26 cellular contexts compared by ENCODE assay signal in the genomic region with DNA sequence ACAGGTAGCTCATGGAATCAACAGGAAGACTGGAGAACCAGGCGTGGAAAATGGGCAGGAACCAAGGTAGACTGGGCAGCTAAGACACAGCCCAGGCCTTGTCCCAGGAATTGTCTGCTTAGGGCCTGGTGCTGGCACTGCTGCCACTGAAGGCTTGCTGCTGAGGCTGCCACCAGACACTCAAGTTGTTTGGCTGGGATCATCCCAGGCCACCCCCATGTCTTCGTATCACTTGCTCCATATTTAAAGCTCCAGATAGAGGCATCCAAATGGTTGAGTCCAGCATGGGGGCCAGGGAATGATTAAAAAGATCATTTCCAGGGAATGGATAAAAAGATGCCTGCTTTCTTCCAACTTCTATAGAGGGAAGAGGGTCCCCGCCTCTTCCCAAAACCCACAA.
"Had no signal": no experiment of that assay in that cellular context is flagged by ENCODE, and none has a peak within 500 bp of the region (broad histone marks: within the 10 kb centered on the region; RNA-seq: fewer than 3 reads in every experiment).

No MANE protein-coding gene starts in this region.

- H3K36me3 ChIP-seq: left ventricle myocardium inferior, neural progenitor cell, pancreas, prostate gland, tibial nerve, upper lobe of left lung, vagina had no signal

- H3K27ac ChIP-seq: left ventricle myocardium inferior, neural progenitor cell, pancreas, prostate gland, skin epidermis, tibial nerve, upper lobe of left lung, vagina had no signal

- H3K4me2 ChIP-seq: neural progenitor cell had no signal

- H3K4me3 ChIP-seq: left ventricle myocardium inferior, lung, neural progenitor cell, pancreas, prostate gland, skin epidermis, tibial nerve, upper lobe of left lung, vagina had no signal

- H3K36me3 Mint-ChIP-seq: mesothelial cell of epicardium; naive B cell; natural killer cell; neural progenitor cell; stimulated activated memory B cell treated with anti-CD40 and anti-IgM and Interleukin-4, amounts not matched to agents 10 μg/mL and 1 μg/mL and 100 μg/mL, for 72 hours had no signal

- H3K27ac Mint-ChIP-seq: mesothelial cell of epicardium; naive B cell; natural killer cell; nephron progenitor cell; neural progenitor cell; stimulated activated memory B cell treated with anti-CD40 and anti-IgM and Interleukin-4, amounts not matched to agents 10 μg/mL and 1 μg/mL and 100 μg/mL, for 72 hours had no signal

- H3K27me3 ChIP-seq: neural progenitor cell, pancreas, tibial nerve, upper lobe of left lung, vagina had no signal

- H3K9me3 Mint-ChIP-seq: naive B cell; natural killer cell; nephron progenitor cell; stimulated activated memory B cell treated with anti-CD40 and anti-IgM and Interleukin-4, amounts not matched to agents 10 μg/mL and 1 μg/mL and 100 μg/mL, for 72 hours; stimulated activated naive CD8-positive, alpha-beta T cell treated with anti-CD3 and anti-CD28 coated beads, Interleukin-15, amount 100 ng/mL, for 72 hours had no signal

- H3K9me3 ChIP-seq: left ventricle myocardium inferior, pancreas, prostate gland, tibial nerve, upper lobe of left lung, vagina had no signal

- ATAC-seq: natural killer cell; right cardiac atrium; sciatic nerve; stimulated activated memory B cell treated with anti-CD40 and anti-IgM and Interleukin-4, amounts not matched to agents 10 μg/mL and 1 μg/mL and 100 μg/mL, for 72 hours; stimulated activated naive CD8-positive, alpha-beta T cell treated with anti-CD3 and anti-CD28 coated beads, Interleukin-15, amount 100 ng/mL, for 72 hours had no signal

- H3K4me1 Mint-ChIP-seq: naive B cell; natural killer cell; stimulated activated memory B cell treated with anti-CD40 and anti-IgM and Interleukin-4, amounts not matched to agents 10 μg/mL and 1 μg/mL and 100 μg/mL, for 72 hours; stimulated activated naive CD8-positive, alpha-beta T cell treated with anti-CD3 and anti-CD28 coated beads, Interleukin-15, amount 100 ng/mL, for 72 hours had no signal

- H2AFZ ChIP-seq: neural progenitor cell had no signal

- H3K4me1 ChIP-seq: neural progenitor cell, prostate gland had no signal

- H3K27me3 Mint-ChIP-seq: naive B cell; stimulated activated naive CD8-positive, alpha-beta T cell treated with anti-CD3 and anti-CD28 coated beads, Interleukin-15, amount 100 ng/mL, for 72 hours had no signal

- H3K9ac ChIP-seq: neural progenitor cell had no signal

- H3K4me3 Mint-ChIP-seq: mesothelial cell of epicardium; naive B cell; natural killer cell; nephron progenitor cell; neural progenitor cell; stimulated activated memory B cell treated with anti-CD40 and anti-IgM and Interleukin-4, amounts not matched to agents 10 μg/mL and 1 μg/mL and 100 μg/mL, for 72 hours; stimulated activated naive CD8-positive, alpha-beta T cell treated with anti-CD3 and anti-CD28 coated beads, Interleukin-15, amount 100 ng/mL, for 72 hours had no signal

- DNase-seq: islet precursor cell; left ventricle myocardium inferior; mesendoderm; naive B cell; natural killer cell; nephron progenitor cell; pancreas; retina; right cardiac atrium; stimulated activated CD4-positive, alpha-beta T cell treated with anti-CD3 and anti-CD28 coated beads, Interleukin-12 subunit alpha, Interleukin-12 subunit beta, amount 100 ng/mL, for 4 hours; stimulated activated CD4-positive, alpha-beta T cell treated with anti-CD3 and anti-CD28 coated beads, Interleukin-15, amount 100 ng/mL, for 24 hours; stimulated activated CD4-positive, alpha-beta T cell treated with anti-CD3 and anti-CD28 coated beads, Interleukin-4, amount 100 ng/mL, for 4 hours; stimulated activated CD8-positive, alpha-beta memory T cell treated with anti-CD3 and anti-CD28 coated beads, Interleukin-4, amount 100 ng/mL, for 48 hours; stimulated activated naive CD4-positive, alpha-beta T cell treated with Interleukin-2 at 50 U/mL for 16 hours; stimulated activated naive CD8-positive, alpha-beta T cell treated with anti-CD3 and anti-CD28 coated beads, Interleukin-15, amount 100 ng/mL, for 72 hours; substantia nigra; upper lobe of left lung had no signal
